8 cellular contexts compared by ENCODE assay signal in the genomic region with DNA sequence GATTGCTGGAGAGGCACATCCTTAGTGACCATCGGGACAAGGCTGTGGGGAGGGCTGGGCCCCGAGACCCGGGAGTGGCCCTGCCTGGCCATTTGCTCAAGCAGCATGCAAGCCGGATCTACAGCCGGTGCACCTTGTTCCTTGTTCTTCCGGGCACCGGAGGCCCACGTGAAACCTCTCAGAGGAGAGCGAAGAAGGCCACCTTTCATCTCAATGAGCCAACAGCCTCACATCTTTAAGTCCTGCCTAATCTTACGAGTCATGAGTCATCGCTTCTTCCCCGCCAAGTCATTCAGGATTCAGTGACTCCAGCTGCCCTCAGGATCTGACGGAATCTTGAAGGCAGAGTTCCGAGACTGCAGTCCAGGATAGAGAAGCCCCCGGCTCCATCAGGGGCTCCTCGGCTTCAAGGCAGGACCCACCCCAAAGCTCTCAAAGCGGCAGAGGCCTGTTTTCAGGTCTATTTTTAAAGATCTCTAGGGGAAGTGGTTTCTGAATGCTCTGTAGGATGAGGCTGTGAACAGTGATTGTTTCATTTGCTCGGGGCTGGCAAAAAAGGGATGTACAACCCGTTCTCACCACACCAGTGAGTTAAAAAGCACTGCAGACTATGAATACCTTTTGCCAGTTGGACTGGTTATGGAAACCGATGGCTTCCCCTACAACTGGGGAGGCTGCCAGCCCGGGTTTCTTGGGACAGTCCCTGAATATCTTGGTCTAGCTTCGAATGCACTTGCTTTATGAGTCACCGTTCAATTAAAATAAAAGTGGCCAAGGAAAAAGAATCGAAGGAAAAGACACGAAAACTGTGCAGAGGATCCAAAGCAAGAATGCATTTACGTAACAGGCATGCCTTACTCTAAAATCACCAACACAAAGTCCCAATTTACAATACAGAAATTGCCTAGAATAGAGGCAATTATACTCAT. TPM values are rescaled to one million over a fixed set of nuclear protein-coding genes. Genes with fewer than 3 reads are reported as not detected.
DNase-seq lines count a peak whose midpoint lies in the region; ATAC-seq and TF ChIP-seq lines count a peak whose summit lies in the region.

No MANE protein-coding gene starts in this region.

- DNase-seq in AG08396 (ENCODE audit: low spot score) (peak; percentile 79), ascending aorta (ENCODE audit: low spot score in 2 of 2) (peak; percentile 25 to 82), iPS-NIHi7 (ENCODE audit: extremely low spot score) (peak; percentile 73), NCI-H2227 treated with DMSO at 0.1 percent for 48 hours (lab: John Stamatoyannopoulos, UW) (no peak)
- peak; percentile 33 for DNase-seq in stimulated activated CD4-positive, alpha-beta T cell treated with anti-CD3 and anti-CD28 coated beads, Interleukin-12 subunit alpha, Interleukin-12 subunit beta, amount 100 ng/mL, for 4 hours

- H3K27ac ChIP-seq in ascending aorta: peak overlapping the region; percentile 62 to 79

- H3K4me1 Mint-ChIP-seq in T-helper 1 cell treated with Interleukin-12 subunit alpha and Interleukin-12 subunit beta and Interleukin-4 antibody, amounts not matched to agents 30 μg/mL and 1 μg/mL, for 36 hours (ENCODE audit: low read depth): peaks cover 19% of the 10 kb centered on the region

- H3K36me3 ChIP-seq in ascending aorta: no peaks in the 10 kb centered on the region

- peak overlapping the region; percentile 97 for H3K27ac Mint-ChIP-seq in T-helper 1 cell treated with Interleukin-12 subunit alpha and Interleukin-12 subunit beta and Interleukin-4 antibody, amounts not matched to agents 30 μg/mL and 1 μg/mL, for 36 hours

- TF ChIP-seq CTCF in ascending aorta (IDR thresholded peaks at IDR 0.05): no peak

- H3K4me3 ChIP-seq in ascending aorta: peak overlapping the region; percentile 43 to 55

- no peaks in the 10 kb centered on the region for H3K27me3 ChIP-seq in ascending aorta

- H3K9me3 Mint-ChIP-seq in T-helper 1 cell treated with Interleukin-12 subunit alpha and Interleukin-12 subunit beta and Interleukin-4 antibody, amounts not matched to agents 30 μg/mL and 1 μg/mL, for 36 hours: no peaks in the 10 kb centered on the region

- ATAC-seq in GM19043 (IDR thresholded peaks at IDR 0.05; ENCODE audit: low read depth, unreplicated experiment): peak; percentile 57
- peak; percentile 69 for ATAC-seq in HG03280 (IDR thresholded peaks at IDR 0.05; ENCODE audit: unreplicated experiment)

- H3K9me3 ChIP-seq in ascending aorta: no peaks in the 10 kb centered on the region

- intact Hi-C loops in ascending aorta (cut with DNase I): loop anchor here (5.0 kb wide), 1 partner anchor 73 kb away; the partner anchor contains the start of gene USP6NL

- H3K4me1 ChIP-seq in ascending aorta: peaks cover 2 to 6% of the 10 kb centered on the region in 2 donors

- H3K27me3 Mint-ChIP-seq in T-helper 1 cell treated with Interleukin-12 subunit alpha and Interleukin-12 subunit beta and Interleukin-4 antibody, amounts not matched to agents 30 μg/mL and 1 μg/mL, for 36 hours (ENCODE audit: low read depth): peaks cover 54% of the 10 kb centered on the region

- H3K36me3 Mint-ChIP-seq in T-helper 1 cell treated with Interleukin-12 subunit alpha and Interleukin-12 subunit beta and Interleukin-4 antibody, amounts not matched to agents 30 μg/mL and 1 μg/mL, for 36 hours (ENCODE audit: low read depth): no peaks in the 10 kb centered on the region

- H3K4me3 Mint-ChIP-seq in T-helper 1 cell treated with Interleukin-12 subunit alpha and Interleukin-12 subunit beta and Interleukin-4 antibody, amounts not matched to agents 30 μg/mL and 1 μg/mL, for 36 hours: peak overlapping the region; percentile 82

RNA-seq across cellular contexts. Expression of gene ECHDC3, which starts 57.2 kb away (rescaled TPM):
- total RNA-seq in ascending aorta: 12.2 TPM
